Comparison of ENCODE assay signal across 22 cellular contexts in genomic region chr1:228841632-228842031, GRCh38.
DNase-seq lines count a peak whose midpoint lies in the region; ATAC-seq and TF ChIP-seq lines count a peak whose summit lies in the region.
"Had no signal": no experiment of that assay in that cellular context is flagged by ENCODE, and none has a peak within 500 bp of the region (broad histone marks: within the 10 kb centered on the region; RNA-seq: fewer than 3 reads in every experiment).

No MANE protein-coding gene starts in this region.

- no peak overlapping the region for H3K4me3 ChIP-seq in HEK293 (ENCODE audit: low read depth, low read length)
- no peak overlapping the region for H3K4me3 ChIP-seq in endodermal cell (ENCODE audit: low read length)
- H3K4me3 ChIP-seq in gastrocnemius medialis, result no peak overlapping the region
- no peak overlapping the region for H3K4me3 ChIP-seq in upper lobe of left lung
- H3K4me3 ChIP-seq: GM23338, K562, right atrium auricular region, upper lobe of right lung had no signal

- ATAC-seq in gastrocnemius medialis, result no peak
- no peak for ATAC-seq in upper lobe of left lung (ENCODE audit: low FRiP score in 2 of 2)
- ATAC-seq in GM21825 (IDR thresholded peaks at IDR 0.05; ENCODE audit: unreplicated experiment), result no peak
- ATAC-seq: GM23338 had no signal

- H3K27ac ChIP-seq in HEK293 (ENCODE audit: extremely low read depth, low read depth, low read length) (peak overlapping the region; percentile 56; the same call in 1 of the 2 replicates), endodermal cell (ENCODE audit: low read depth, low read length) (peak overlapping the region; percentile 72), gastrocnemius medialis (peak overlapping the region in 3 of 4 donors; percentile 59 to 68 (median 63)), upper lobe of left lung (no peak overlapping the region)
- H3K27ac ChIP-seq: upper lobe of right lung had no signal

- CTCF ChIA-PET in HEK293 (lab: Yijun Ruan, JAX), result interaction anchor here (1.0 to 1.8 kb wide), 8 partner anchors 9 to 842 kb away, joined by 3 to 10 read pairs (median 3); no protein-coding TSS in a partner anchor

- no peaks in the 10 kb centered on the region; the same call in 1 of the 2 replicates for H3K9me3 ChIP-seq in HEK293 (ENCODE audit: control insufficient read depth, insufficient read depth, low read depth, low read length)
- H3K9me3 ChIP-seq in endodermal cell (ENCODE audit: control insufficient read depth, low read length), result peaks cover 14% of the 10 kb centered on the region
- H3K9me3 ChIP-seq in gastrocnemius medialis, result no peaks in the 10 kb centered on the region
- H3K9me3 ChIP-seq in upper lobe of left lung, result no peaks in the 10 kb centered on the region
- H3K9me3 ChIP-seq: right atrium auricular region, upper lobe of right lung had no signal

- no peaks in the 10 kb centered on the region for H3K27me3 Mint-ChIP-seq in endodermal cell (ENCODE audit: insufficient read depth)
- H3K27me3 Mint-ChIP-seq: activated CD4-positive, alpha-beta T cell treated with anti-CD3 and anti-CD28 coated beads, Interleukin-2, amount 10 ng/mL, durations not matched to agents 7 days and 5 days; CD4-positive, CD25-positive, alpha-beta regulatory T cell; central memory CD8-positive, alpha-beta T cell; naive B cell; stimulated activated naive CD8-positive, alpha-beta T cell treated with anti-CD3 and anti-CD28 coated beads, Interleukin-15, Interleukin-2, amounts not matched to agents 100 ng/mL and 50 ng/mL, for 24 hours had no signal

- TF ChIP-seq CTCF in HEK293 (tag by site-specific recombination; IDR thresholded peaks at IDR 0.05) (no peak), endodermal cell (conservative IDR thresholded peaks at IDR 0.05) (no peak), gastrocnemius medialis (IDR thresholded peaks at IDR 0.05 in 4 of 5, conservative IDR thresholded peaks at IDR 0.05 in 1 of 5) (no peak), upper lobe of left lung (IDR thresholded peaks at IDR 0.05) (no peak)

- H3K36me3 ChIP-seq in HEK293 (ENCODE audit: control insufficient read depth in 2 of 2, insufficient read depth in 1 of 2, low read length in 2 of 2) (no peaks in the 10 kb centered on the region), endodermal cell (ENCODE audit: control insufficient read depth, insufficient read depth, low read length) (no peaks in the 10 kb centered on the region), gastrocnemius medialis (no peaks in the 10 kb centered on the region), upper lobe of left lung (no peaks in the 10 kb centered on the region)
- H3K36me3 ChIP-seq: right atrium auricular region, upper lobe of right lung had no signal

- H3K9ac ChIP-seq in endodermal cell (ENCODE audit: extremely low read depth, low read length, poor library complexity, severe bottlenecking), result no peak overlapping the region

- WGBS in endodermal cell (ENCODE audit: insufficient coverage in 1 of 2, insufficient read length in 1 of 2), 2 experiments, result 83% methylated on average over 4 of the region's 4 CpGs; no CpG with 5 or more reads in 1 of the 2 experiments
- WGBS in upper lobe of left lung, 2 donors, result 84 to 86% methylated on average over 4 of the region's 4 CpGs

- peaks cover 32% of the 10 kb centered on the region for H3K9me3 Mint-ChIP-seq in endodermal cell

- no peak for TF ChIP-seq EP300 in upper lobe of left lung (IDR thresholded peaks at IDR 0.05)

- peaks cover 5% of the 10 kb centered on the region for H3K36me3 Mint-ChIP-seq in endodermal cell (ENCODE audit: low read depth)
- H3K36me3 Mint-ChIP-seq: CD4-positive, CD25-positive, alpha-beta regulatory T cell; naive B cell had no signal

- no peak overlapping the region for H3K4me3 Mint-ChIP-seq in endodermal cell
- H3K4me3 Mint-ChIP-seq: activated CD4-positive, alpha-beta T cell treated with anti-CD3 and anti-CD28 coated beads, Interleukin-2, amount 10 ng/mL, durations not matched to agents 7 days and 5 days; CD4-positive, CD25-positive, alpha-beta regulatory T cell; central memory CD8-positive, alpha-beta T cell; GM23338; naive B cell; stimulated activated naive CD8-positive, alpha-beta T cell treated with anti-CD3 and anti-CD28 coated beads, Interleukin-15, Interleukin-2, amounts not matched to agents 100 ng/mL and 50 ng/mL, for 24 hours had no signal

- no peak overlapping the region for H3K27ac Mint-ChIP-seq in endodermal cell
- H3K27ac Mint-ChIP-seq: activated CD4-positive, alpha-beta T cell treated with anti-CD3 and anti-CD28 coated beads, Interleukin-2, amount 10 ng/mL, durations not matched to agents 7 days and 5 days; CD4-positive, CD25-positive, alpha-beta regulatory T cell; GM23338; stimulated activated naive CD8-positive, alpha-beta T cell treated with anti-CD3 and anti-CD28 coated beads, Interleukin-15, Interleukin-2, amounts not matched to agents 100 ng/mL and 50 ng/mL, for 24 hours had no signal

- peaks cover 21% of the 10 kb centered on the region for H3K4me1 Mint-ChIP-seq in endodermal cell
- H3K4me1 Mint-ChIP-seq: CD4-positive, CD25-positive, alpha-beta regulatory T cell; central memory CD8-positive, alpha-beta T cell; GM23338; naive B cell had no signal

- no peak for TF ChIP-seq POLR2A in gastrocnemius medialis (IDR thresholded peaks at IDR 0.05)
- TF ChIP-seq POLR2A in upper lobe of left lung (IDR thresholded peaks at IDR 0.05), result no peak

- in situ Hi-C loops in gastrocnemius medialis (cut with MboI; ENCODE audit: low sequenced_read_pairs in 4 of 4), result no loop called here

- H3K27me3 ChIP-seq in endodermal cell (ENCODE audit: control insufficient read depth, insufficient read depth, low read length, poor library complexity, severe bottlenecking), result no peaks in the 10 kb centered on the region
- H3K27me3 ChIP-seq in gastrocnemius medialis, result no peaks in the 10 kb centered on the region
- no peaks in the 10 kb centered on the region for H3K27me3 ChIP-seq in upper lobe of left lung
- H3K27me3 ChIP-seq: right atrium auricular region, upper lobe of right lung had no signal

- DNase-seq in NCI-H69 (lab: John Stamatoyannopoulos, UW), result peak; percentile 41
- no peak for DNase-seq in endodermal cell
- no peak for DNase-seq in gastrocnemius medialis
- DNase-seq in stimulated activated naive CD4-positive, alpha-beta T cell treated with Interleukin-2 at 50 U/mL for 16 hours (lab: John Stamatoyannopoulos, UW), result no peak
- no peak for DNase-seq in NCI-H345 treated with DMSO at 0.1 percent for 48 hours (lab: John Stamatoyannopoulos, UW; ENCODE audit: unreplicated experiment)
- no peak for DNase-seq in upper lobe of left lung
- DNase-seq: activated CD4-positive, alpha-beta T cell treated with anti-CD3 and anti-CD28 coated beads, Interleukin-2, amount 10 ng/mL, durations not matched to agents 7 days and 5 days; activated naive CD4-positive, alpha-beta T cell treated with Interleukin-2 at 50 U/mL for 16 hours; CD4-positive, CD25-positive, alpha-beta regulatory T cell; DMS153; naive B cell; NCI-H1436 treated with DMSO at 0.1 percent for 48 hours; NCI-H526; T1000; upper lobe of right lung had no signal

- peaks cover 22% of the 10 kb centered on the region for H3K4me1 ChIP-seq in HEK293 (ENCODE audit: control insufficient read depth, insufficient read depth, low read length)
- H3K4me1 ChIP-seq in endodermal cell (ENCODE audit: control insufficient read depth, insufficient read depth, low read length), result peaks cover 12% of the 10 kb centered on the region
- H3K4me1 ChIP-seq in gastrocnemius medialis, result peaks cover 0 to 17% of the 10 kb centered on the region in 2 donors
- H3K4me1 ChIP-seq in upper lobe of left lung, result peaks cover 10 to 28% (median 17%) of the 10 kb centered on the region in 4 donors

- POLR2A ChIA-PET in HEK293 (lab: Yijun Ruan, JAX), result interaction anchor here (2.0 kb wide), 1 partner anchor 20 kb away, joined by 9 read pairs; no protein-coding TSS in a partner anchor

- intact Hi-C loops in gastrocnemius medialis (cut with DNase I; ENCODE audit: low total_unique reads), result no loop called here

TF ChIP-seq in HEK293, 187 proteins besides CTCF, POLR2A, EP300 and RAD21:
- TF ChIP-seq ZNF837 (tag by site-specific recombination; IDR thresholded peaks at IDR 0.05) (no peak), ZBTB26 (tag by site-specific recombination; optimal IDR thresholded peaks at IDR 0.05) (peak; percentile 0)
TF ChIP-seq in HEK293: peak in this region for 1.

Comparison
In these comparisons a context has a peak if more than half of its experiments do, and no peak if none do; other contexts are left out.
1. H3K27ac ChIP-seq: peak in HEK293 (single experiment), endodermal cell (single experiment) and gastrocnemius medialis (3 of 4); none in upper lobe of left lung (0 of 4).